Comparison of ENCODE assay signal across 6 cellular contexts in the genomic region with DNA sequence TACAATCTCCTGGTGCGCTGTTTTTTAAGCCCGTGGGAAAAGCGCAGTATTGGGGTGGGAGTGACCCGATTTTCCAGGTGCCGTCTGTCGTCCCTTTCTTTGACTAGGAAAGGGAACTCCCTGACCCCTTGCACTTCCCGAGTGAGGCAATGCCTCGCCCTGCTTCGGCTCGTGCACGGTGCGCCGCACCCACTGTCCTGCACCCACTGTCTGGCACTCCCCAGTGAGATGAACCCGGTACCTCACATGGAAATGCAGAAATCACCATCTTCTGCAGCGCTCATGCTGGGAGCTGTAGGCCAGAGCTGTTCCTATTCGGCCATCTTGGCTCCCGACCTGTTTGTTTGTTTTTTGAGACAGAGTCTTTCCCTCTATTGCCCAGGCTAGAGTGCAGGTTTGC. TPM values are rescaled to one million over a fixed set of nuclear protein-coding genes. Genes with fewer than 3 reads are reported as not detected.
DNase-seq lines count a peak whose midpoint lies in the region; ATAC-seq and TF ChIP-seq lines count a peak whose summit lies in the region.
"Not testable (repeated sequence)": the region's sequence is repeated elsewhere in the genome, so short reads cannot be mapped to it uniquely, and the experiment has no call there.

No MANE protein-coding gene starts in this region.

- H3K4me1 ChIP-seq in CD4-positive, CD25-positive, alpha-beta regulatory T cell (ENCODE audit: control insufficient read depth, insufficient read depth, low read length, poor library complexity, severe bottlenecking): peaks cover 48% of the 10 kb centered on the region
- H3K4me1 ChIP-seq in naive thymus-derived CD4-positive, alpha-beta T cell (ENCODE audit: control insufficient read depth in 2 of 2, insufficient read depth in 2 of 2, low read length in 2 of 2): peaks cover 34 to 48% of the 10 kb centered on the region in 2 donors
- H3K4me1 ChIP-seq in neutrophil (ENCODE audit: control insufficient read depth in 1 of 2, insufficient read depth in 1 of 2, low read depth in 1 of 2, low read length in 1 of 2): peaks cover 73% of the 10 kb centered on the region in 2 experiments

- H3K36me3 Mint-ChIP-seq in CD4-positive, CD25-positive, alpha-beta regulatory T cell; T-cell; activated CD4-positive, alpha-beta T cell treated with anti-CD3 and anti-CD28 coated beads for 36 hours (ENCODE audit: low read depth); stimulated activated naive B cell treated with anti-CD40 and anti-IgM and Interleukin-4, amounts not matched to agents 10 μg/mL and 1 μg/mL and 100 μg/mL, for 72 hours: not testable (repeated sequence)
- H3K36me3 Mint-ChIP-seq in naive thymus-derived CD4-positive, alpha-beta T cell: peaks cover 0 to 13% (median 8%) of the 10 kb centered on the region in 5 donors

- H3K27ac ChIP-seq in CD4-positive, CD25-positive, alpha-beta regulatory T cell (ENCODE audit: insufficient read depth, low read length, poor library complexity, severe bottlenecking); naive thymus-derived CD4-positive, alpha-beta T cell (ENCODE audit: low read depth, low read length): not testable (repeated sequence)
- H3K27ac ChIP-seq in neutrophil: peak overlapping the region; percentile 90

- H3K9me3 ChIP-seq in CD4-positive, CD25-positive, alpha-beta regulatory T cell (ENCODE audit: control insufficient read depth in 2 of 2, low read length in 2 of 2); naive thymus-derived CD4-positive, alpha-beta T cell (ENCODE audit: control insufficient read depth in 2 of 3, low read length in 3 of 3); neutrophil: not testable (repeated sequence)

- H3K36me3 ChIP-seq in CD4-positive, CD25-positive, alpha-beta regulatory T cell (ENCODE audit: control insufficient read depth, insufficient read depth, low read length); naive thymus-derived CD4-positive, alpha-beta T cell (ENCODE audit: control insufficient read depth in 2 of 3, insufficient read depth in 3 of 3, low read length in 3 of 3); neutrophil: not testable (repeated sequence)

- not testable (repeated sequence) for DNase-seq in CD4-positive, CD25-positive, alpha-beta regulatory T cell; T-cell; activated CD4-positive, alpha-beta T cell treated with anti-CD3 and anti-CD28 coated beads for 36 hours; naive thymus-derived CD4-positive, alpha-beta T cell; stimulated activated naive B cell treated with anti-CD40 and anti-IgM and Interleukin-4, amounts not matched to agents 10 μg/mL and 1 μg/mL and 100 μg/mL, for 72 hours

- ATAC-seq in CD4-positive, CD25-positive, alpha-beta regulatory T cell (ENCODE audit: low read depth in 2 of 2); T-cell (replicated peaks in 1 of 4); activated CD4-positive, alpha-beta T cell treated with anti-CD3 and anti-CD28 coated beads for 36 hours; naive thymus-derived CD4-positive, alpha-beta T cell; stimulated activated naive B cell treated with anti-CD40 and anti-IgM and Interleukin-4, amounts not matched to agents 10 μg/mL and 1 μg/mL and 100 μg/mL, for 72 hours (replicated peaks): not testable (repeated sequence)

- CTCF ChIA-PET in T-cell (lab: Charles Lee); activated CD4-positive, alpha-beta T cell treated with anti-CD3 and anti-CD28 coated beads for 36 hours (lab: Charles Lee); naive thymus-derived CD4-positive, alpha-beta T cell (lab: Charles Lee): not testable (repeated sequence)

- not testable (repeated sequence) for H3K9me3 Mint-ChIP-seq in CD4-positive, CD25-positive, alpha-beta regulatory T cell; T-cell; activated CD4-positive, alpha-beta T cell treated with anti-CD3 and anti-CD28 coated beads for 36 hours (ENCODE audit: low read depth); naive thymus-derived CD4-positive, alpha-beta T cell; stimulated activated naive B cell treated with anti-CD40 and anti-IgM and Interleukin-4, amounts not matched to agents 10 μg/mL and 1 μg/mL and 100 μg/mL, for 72 hours

- H3K27ac Mint-ChIP-seq in CD4-positive, CD25-positive, alpha-beta regulatory T cell: peak overlapping the region in 2 of 3 donors; percentile 56 to 60
- peak overlapping the region; percentile 11 to 31 for H3K27ac Mint-ChIP-seq in T-cell
- H3K27ac Mint-ChIP-seq in activated CD4-positive, alpha-beta T cell treated with anti-CD3 and anti-CD28 coated beads for 36 hours: peak overlapping the region; percentile 2
- peak overlapping the region in 5 of 9 donors; percentile 12 to 81 (median 52) for H3K27ac Mint-ChIP-seq in naive thymus-derived CD4-positive, alpha-beta T cell
- H3K27ac Mint-ChIP-seq in stimulated activated naive B cell treated with anti-CD40 and anti-IgM and Interleukin-4, amounts not matched to agents 10 μg/mL and 1 μg/mL and 100 μg/mL, for 72 hours: peak overlapping the region; percentile 5

- POLR2A ChIA-PET in T-cell (lab: Charles Lee); naive thymus-derived CD4-positive, alpha-beta T cell (lab: Charles Lee): not testable (repeated sequence)
- POLR2A ChIA-PET in activated CD4-positive, alpha-beta T cell treated with anti-CD3 and anti-CD28 coated beads for 36 hours (lab: Charles Lee): interaction anchor here (0.6 kb wide), 1 partner anchor 58 kb away, joined by 4 read pairs; no protein-coding TSS in a partner anchor

- not testable (repeated sequence) for TF ChIP-seq CTCF in neutrophil (IDR thresholded peaks at IDR 0.05)

- intact Hi-C loops in activated CD4-positive, alpha-beta T cell treated with anti-CD3 and anti-CD28 coated beads for 36 hours (cut with DNase I, micrococcal nuclease); naive thymus-derived CD4-positive, alpha-beta T cell (cut with micrococcal nuclease): not testable (repeated sequence)

- H3K27me3 Mint-ChIP-seq in CD4-positive, CD25-positive, alpha-beta regulatory T cell; T-cell; activated CD4-positive, alpha-beta T cell treated with anti-CD3 and anti-CD28 coated beads for 36 hours; naive thymus-derived CD4-positive, alpha-beta T cell; stimulated activated naive B cell treated with anti-CD40 and anti-IgM and Interleukin-4, amounts not matched to agents 10 μg/mL and 1 μg/mL and 100 μg/mL, for 72 hours: not testable (repeated sequence)

- not testable (repeated sequence) for H3K27me3 ChIP-seq in CD4-positive, CD25-positive, alpha-beta regulatory T cell (ENCODE audit: control insufficient read depth, insufficient read depth, low read length); naive thymus-derived CD4-positive, alpha-beta T cell (ENCODE audit: control insufficient read depth in 2 of 2, insufficient read depth in 2 of 2, low read length in 2 of 2); neutrophil

- H3K4me3 ChIP-seq in CD4-positive, CD25-positive, alpha-beta regulatory T cell (ENCODE audit: low read depth, low read length); naive thymus-derived CD4-positive, alpha-beta T cell (ENCODE audit: low read length): not testable (repeated sequence)
- H3K4me3 ChIP-seq in neutrophil (ENCODE audit: low read depth in 1 of 2, low read length in 1 of 2): peak overlapping the region; percentile 7 to 41

- peak overlapping the region in 1 of 4 donors; percentile 35 for H3K4me3 Mint-ChIP-seq in CD4-positive, CD25-positive, alpha-beta regulatory T cell
- not testable (repeated sequence) for H3K4me3 Mint-ChIP-seq in T-cell; activated CD4-positive, alpha-beta T cell treated with anti-CD3 and anti-CD28 coated beads for 36 hours; stimulated activated naive B cell treated with anti-CD40 and anti-IgM and Interleukin-4, amounts not matched to agents 10 μg/mL and 1 μg/mL and 100 μg/mL, for 72 hours
- H3K4me3 Mint-ChIP-seq in naive thymus-derived CD4-positive, alpha-beta T cell: peak overlapping the region in 1 of 10 donors; percentile 44

- H3K4me1 Mint-ChIP-seq in CD4-positive, CD25-positive, alpha-beta regulatory T cell: peaks cover 43 to 73% (median 54%) of the 10 kb centered on the region in 4 donors
- H3K4me1 Mint-ChIP-seq in T-cell: peaks cover 68 to 72% (median 71%) of the 10 kb centered on the region in 3 donors
- H3K4me1 Mint-ChIP-seq in activated CD4-positive, alpha-beta T cell treated with anti-CD3 and anti-CD28 coated beads for 36 hours: peaks cover 49% of the 10 kb centered on the region
- H3K4me1 Mint-ChIP-seq in naive thymus-derived CD4-positive, alpha-beta T cell: peaks cover 45 to 73% (median 67%) of the 10 kb centered on the region in 7 donors
- H3K4me1 Mint-ChIP-seq in stimulated activated naive B cell treated with anti-CD40 and anti-IgM and Interleukin-4, amounts not matched to agents 10 μg/mL and 1 μg/mL and 100 μg/mL, for 72 hours: peaks cover 45 to 74% of the 10 kb centered on the region in 2 donors

RNA-seq across cellular contexts. Expression of gene STIM1, which starts 44.8 kb away (rescaled TPM):
- total RNA-seq in CD4-positive, CD25-positive, alpha-beta regulatory T cell: 134 TPM
- 10 to 100 TPM; 25.7 to 30.6 (median 29.7) TPM for polyA plus RNA-seq in CD4-positive, CD25-positive, alpha-beta regulatory T cell
- 100 to 1,000 TPM in 2 of 5 donors, 10 to 100 TPM in 3; 87.6 to 139 (median 94.5) TPM for total RNA-seq in T-cell
- total RNA-seq in activated CD4-positive, alpha-beta T cell treated with anti-CD3 and anti-CD28 coated beads for 36 hours: 10 to 100 TPM; 60.0 to 62.6 TPM
- total RNA-seq in naive thymus-derived CD4-positive, alpha-beta T cell: 100 to 1,000 TPM in 3 of 5 experiments, 10 to 100 TPM in 2; 95.6 to 117 (median 103) TPM
- polyA plus RNA-seq in naive thymus-derived CD4-positive, alpha-beta T cell: 10 to 100 TPM; 38.4 to 43.6 TPM

RNA-seq across cellular contexts. Expression of gene RHOG, which starts 59.5 kb away (rescaled TPM):
- 173 TPM for total RNA-seq in CD4-positive, CD25-positive, alpha-beta regulatory T cell
- polyA plus RNA-seq in CD4-positive, CD25-positive, alpha-beta regulatory T cell: 100 to 1,000 TPM; 222 to 276 (median 240) TPM
- 100 to 1,000 TPM in 4 of 5 donors, 10 to 100 TPM in 1; 88.1 to 108 (median 106) TPM for total RNA-seq in T-cell
- 100 to 1,000 TPM; 157 to 180 TPM for total RNA-seq in activated CD4-positive, alpha-beta T cell treated with anti-CD3 and anti-CD28 coated beads for 36 hours
- total RNA-seq in naive thymus-derived CD4-positive, alpha-beta T cell: 100 to 1,000 TPM in 2 of 5 experiments, 10 to 100 TPM in 3; 89.4 to 147 (median 96.3) TPM
- polyA plus RNA-seq in naive thymus-derived CD4-positive, alpha-beta T cell: 100 to 1,000 TPM; 133 to 220 TPM

Comparison
In these comparisons a context has a peak if more than half of its experiments do, and no peak if none do; other contexts are left out.
1. H3K27ac Mint-ChIP-seq: peak in every context shown above with its lines; median percentile 58 in CD4-positive, CD25-positive, alpha-beta regulatory T cell; 52 in naive thymus-derived CD4-positive, alpha-beta T cell; 21 in T-cell; 5 in stimulated activated naive B cell treated with anti-CD40 and anti-IgM and Interleukin-4, amounts not matched to agents 10 μg/mL and 1 μg/mL and 100 μg/mL, for 72 hours; 2 in activated CD4-positive, alpha-beta T cell treated with anti-CD3 and anti-CD28 coated beads for 36 hours.